ENCODE assay signal across 1 cellular context in genomic region chr7:992742-993607, GRCh38.
TF ChIP-seq lines count a peak whose summit lies in the region.

No MANE protein-coding gene starts in this region.

TF ChIP-seq in HepG2, 621 proteins besides CTCF, POLR2A, EP300 and RAD21 (continued from another document and continues in another):
- TF ChIP-seq, protein P1, sequence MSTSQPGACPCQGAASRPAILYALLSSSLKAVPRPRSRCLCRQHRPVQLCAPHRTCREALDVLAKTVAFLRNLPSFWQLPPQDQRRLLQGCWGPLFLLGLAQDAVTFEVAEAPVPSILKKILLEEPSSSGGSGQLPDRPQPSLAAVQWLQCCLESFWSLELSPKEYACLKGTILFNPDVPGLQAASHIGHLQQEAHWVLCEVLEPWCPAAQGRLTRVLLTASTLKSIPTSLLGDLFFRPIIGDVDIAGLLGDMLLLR (CRISPR knock-in tag; IDR thresholded peaks at IDR 0.05): no peak
- TF ChIP-seq MED8 (CRISPR knock-in tag; IDR thresholded peaks at IDR 0.05; ENCODE audit: insufficient replicate concordance) (peak; percentile 91), CENPX (CRISPR knock-in tag; IDR thresholded peaks at IDR 0.05) (no peak), SMAD1 (CRISPR knock-in tag; IDR thresholded peaks at IDR 0.05; ENCODE audit: borderline replicate concordance, low read depth) (no peak), ZNF558 (CRISPR knock-in tag; IDR thresholded peaks at IDR 0.05; ENCODE audit: borderline replicate concordance) (0 out of 2 replicates have a peak, but pooled peaks have one; percentile 42), CREB1 (IDR thresholded peaks at IDR 0.05) (0 out of 2 replicates have a peak, but pooled peaks have one; percentile 11), CREB1 (CRISPR knock-in tag; IDR thresholded peaks at IDR 0.05) (no peak), ZNF354B (CRISPR knock-in tag; IDR thresholded peaks at IDR 0.05) (no peak), ZBTB20 (CRISPR knock-in tag; IDR thresholded peaks at IDR 0.05; ENCODE audit: borderline replicate concordance, low read depth) (no peak), ZNF841 (CRISPR knock-in tag; IDR thresholded peaks at IDR 0.05; ENCODE audit: borderline replicate concordance) (no peak), ZNF546 (CRISPR knock-in tag; conservative IDR thresholded peaks at IDR 0.05) (no peak), MLX (CRISPR knock-in tag; IDR thresholded peaks at IDR 0.05) (no peak), SOX5 (CRISPR knock-in tag; IDR thresholded peaks at IDR 0.05; ENCODE audit: borderline replicate concordance) (peak; percentile 56), ZBTB37 (CRISPR knock-in tag; IDR thresholded peaks at IDR 0.05) (no peak), ZKSCAN1 (IDR thresholded peaks at IDR 0.05; ENCODE audit: low read length) (no peak), RNF2 (conservative IDR thresholded peaks at IDR 0.05; ENCODE audit: low read depth) (0 out of 2 replicates have a peak, but pooled peaks have one; percentile 28), NKX3-1 (CRISPR knock-in tag; IDR thresholded peaks at IDR 0.05) (0 out of 2 replicates have a peak, but pooled peaks have one; percentile 20), SKI (IDR thresholded peaks at IDR 0.05; ENCODE audit: partially characterized antibody) (peak; percentile 85), ZFP82 (CRISPR knock-in tag; IDR thresholded peaks at IDR 0.05; ENCODE audit: borderline replicate concordance) (peak; percentile 69; the same call in 1 of the 2 replicates), TFAP4 (IDR thresholded peaks at IDR 0.05; ENCODE audit: borderline replicate concordance, low read depth) (peak; percentile 86), MEIS2 (CRISPR knock-in tag; IDR thresholded peaks at IDR 0.05) (peak; percentile 88; the same call in 1 of the 2 replicates), GFI1 (CRISPR knock-in tag; IDR thresholded peaks at IDR 0.05; ENCODE audit: borderline replicate concordance) (peak; percentile 89), ZNF138 (CRISPR knock-in tag; IDR thresholded peaks at IDR 0.05; ENCODE audit: low read depth) (peak; percentile 82; the same call in 1 of the 2 replicates), E2F2 (CRISPR knock-in tag; IDR thresholded peaks at IDR 0.05; ENCODE audit: borderline replicate concordance) (no peak), ZNF414 (CRISPR knock-in tag; IDR thresholded peaks at IDR 0.05) (no peak), EEA1 (CRISPR knock-in tag; IDR thresholded peaks at IDR 0.05; ENCODE audit: borderline replicate concordance) (peak; percentile 68; the same call in 1 of the 2 replicates), ZSCAN9 (CRISPR knock-in tag; IDR thresholded peaks at IDR 0.05; ENCODE audit: borderline replicate concordance) (peak; percentile 92; the same call in 1 of the 2 replicates), ZNF598 (CRISPR knock-in tag; IDR thresholded peaks at IDR 0.05; ENCODE audit: borderline replicate concordance) (0 out of 2 replicates have a peak, but pooled peaks have one; percentile 58), KDM5A (IDR thresholded peaks at IDR 0.05; ENCODE audit: borderline replicate concordance, low read length) (no peak), MAF1 (CRISPR knock-in tag; IDR thresholded peaks at IDR 0.05; ENCODE audit: borderline replicate concordance) (no peak), KDM2A (CRISPR knock-in tag; IDR thresholded peaks at IDR 0.05; ENCODE audit: borderline replicate concordance, low read depth) (peak; percentile 97), ZNF230 (CRISPR knock-in tag; IDR thresholded peaks at IDR 0.05) (peak; percentile 94), LBX2 (CRISPR knock-in tag; IDR thresholded peaks at IDR 0.05; ENCODE audit: borderline replicate concordance) (no peak), ZNF260 (CRISPR knock-in tag; IDR thresholded peaks at IDR 0.05; ENCODE audit: borderline replicate concordance, low read depth) (no peak), CCDC6 (CRISPR knock-in tag; IDR thresholded peaks at IDR 0.05) (peak; percentile 91), RBAK (CRISPR knock-in tag; IDR thresholded peaks at IDR 0.05) (peak; percentile 100), CERS6 (CRISPR knock-in tag; IDR thresholded peaks at IDR 0.05) (no peak; the same call in 1 of the 2 replicates), ZFP36 (IDR thresholded peaks at IDR 0.05; ENCODE audit: borderline replicate concordance, low read depth, low read length, partially characterized antibody) (no peak), GTF3A (CRISPR knock-in tag; conservative IDR thresholded peaks at IDR 0.05) (peak; percentile 93; the same call in 1 of the 2 replicates), KLF9 (CRISPR knock-in tag; IDR thresholded peaks at IDR 0.05; ENCODE audit: low read depth) (peak; percentile 67; the same call in 1 of the 2 replicates)
- TF ChIP-seq, protein P2, sequence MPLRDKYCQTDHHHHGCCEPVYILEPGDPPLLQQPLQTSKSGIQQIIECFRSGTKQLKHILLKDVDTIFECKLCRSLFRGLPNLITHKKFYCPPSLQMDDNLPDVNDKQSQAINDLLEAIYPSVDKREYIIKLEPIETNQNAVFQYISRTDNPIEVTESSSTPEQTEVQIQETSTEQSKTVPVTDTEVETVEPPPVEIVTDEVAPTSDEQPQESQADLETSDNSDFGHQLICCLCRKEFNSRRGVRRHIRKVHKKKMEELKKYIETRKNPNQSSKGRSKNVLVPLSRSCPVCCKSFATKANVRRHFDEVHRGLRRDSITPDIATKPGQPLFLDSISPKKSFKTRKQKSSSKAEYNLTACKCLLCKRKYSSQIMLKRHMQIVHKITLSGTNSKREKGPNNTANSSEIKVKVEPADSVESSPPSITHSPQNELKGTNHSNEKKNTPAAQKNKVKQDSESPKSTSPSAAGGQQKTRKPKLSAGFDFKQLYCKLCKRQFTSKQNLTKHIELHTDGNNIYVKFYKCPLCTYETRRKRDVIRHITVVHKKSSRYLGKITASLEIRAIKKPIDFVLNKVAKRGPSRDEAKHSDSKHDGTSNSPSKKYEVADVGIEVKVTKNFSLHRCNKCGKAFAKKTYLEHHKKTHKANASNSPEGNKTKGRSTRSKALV (CRISPR knock-in tag; IDR thresholded peaks at IDR 0.05): peak; percentile 84; the same call in 1 of the 2 replicates
- TF ChIP-seq, protein P3, sequence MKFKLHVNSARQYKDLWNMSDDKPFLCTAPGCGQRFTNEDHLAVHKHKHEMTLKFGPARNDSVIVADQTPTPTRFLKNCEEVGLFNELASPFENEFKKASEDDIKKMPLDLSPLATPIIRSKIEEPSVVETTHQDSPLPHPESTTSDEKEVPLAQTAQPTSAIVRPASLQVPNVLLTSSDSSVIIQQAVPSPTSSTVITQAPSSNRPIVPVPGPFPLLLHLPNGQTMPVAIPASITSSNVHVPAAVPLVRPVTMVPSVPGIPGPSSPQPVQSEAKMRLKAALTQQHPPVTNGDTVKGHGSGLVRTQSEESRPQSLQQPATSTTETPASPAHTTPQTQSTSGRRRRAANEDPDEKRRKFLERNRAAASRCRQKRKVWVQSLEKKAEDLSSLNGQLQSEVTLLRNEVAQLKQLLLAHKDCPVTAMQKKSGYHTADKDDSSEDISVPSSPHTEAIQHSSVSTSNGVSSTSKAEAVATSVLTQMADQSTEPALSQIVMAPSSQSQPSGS (CRISPR knock-in tag; IDR thresholded peaks at IDR 0.05): peak; percentile 90
- TF ChIP-seq, protein P4, sequence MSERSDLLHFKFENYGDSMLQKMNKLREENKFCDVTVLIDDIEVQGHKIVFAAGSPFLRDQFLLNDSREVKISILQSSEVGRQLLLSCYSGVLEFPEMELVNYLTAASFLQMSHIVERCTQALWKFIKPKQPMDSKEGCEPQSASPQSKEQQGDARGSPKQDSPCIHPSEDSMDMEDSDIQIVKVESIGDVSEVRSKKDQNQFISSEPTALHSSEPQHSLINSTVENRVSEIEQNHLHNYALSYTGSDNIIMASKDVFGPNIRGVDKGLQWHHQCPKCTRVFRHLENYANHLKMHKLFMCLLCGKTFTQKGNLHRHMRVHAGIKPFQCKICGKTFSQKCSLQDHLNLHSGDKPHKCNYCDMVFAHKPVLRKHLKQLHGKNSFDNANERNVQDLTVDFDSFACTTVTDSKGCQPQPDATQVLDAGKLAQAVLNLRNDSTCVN (CRISPR knock-in tag; IDR thresholded peaks at IDR 0.05; ENCODE audit: borderline replicate concordance): no peak
